ENCODE assay signal across 2 cellular contexts in genomic region chr7:35967366-35968139, GRCh38.
TF ChIP-seq lines count a peak whose summit lies in the region.

No MANE protein-coding gene starts in this region.

TF ChIP-seq in SK-N-SH, 30 proteins besides CTCF, POLR2A, EP300 and RAD21 (continued from another document):
- TF ChIP-seq MXI1 (IDR thresholded peaks at IDR 0.05; ENCODE audit: low read depth, low read length) = no peak
- no peak for TF ChIP-seq TCF12 (IDR thresholded peaks at IDR 0.05)
- no peak for TF ChIP-seq RXRA (IDR thresholded peaks at IDR 0.05; ENCODE audit: borderline replicate concordance, low read depth)
- TF ChIP-seq CHD2 (IDR thresholded peaks at IDR 0.05; ENCODE audit: low read length, partially characterized antibody) = no peak
- no peak for TF ChIP-seq GATA2 (CRISPR knock-in tag; IDR thresholded peaks at IDR 0.05)
- no peak for TF ChIP-seq TAF1 (IDR thresholded peaks at IDR 0.05; ENCODE audit: borderline replicate concordance, low read depth, low read length)
- no peak for TF ChIP-seq RFX5 (IDR thresholded peaks at IDR 0.05; ENCODE audit: low read length)
- no peak for TF ChIP-seq PBX3 (IDR thresholded peaks at IDR 0.05)
- no peak for TF ChIP-seq IRF3 (IDR thresholded peaks at IDR 0.05; ENCODE audit: low read depth, low read length)
- no peak for TF ChIP-seq FOSL2 (IDR thresholded peaks at IDR 0.05; ENCODE audit: borderline replicate concordance, low read depth)
- TF ChIP-seq MAX (IDR thresholded peaks at IDR 0.05; ENCODE audit: low read depth) = no peak
- TF ChIP-seq ZBTB33 (IDR thresholded peaks at IDR 0.05; ENCODE audit: borderline replicate concordance, low read depth) = no peak
- TF ChIP-seq POLR2AphosphoS5 (IDR thresholded peaks at IDR 0.05; ENCODE audit: low read depth, low read length) = no peak
- no peak for TF ChIP-seq USF1 (IDR thresholded peaks at IDR 0.05; ENCODE audit: borderline replicate concordance, low read depth)

TF ChIP-seq in WTC11, 78 proteins besides CTCF, POLR2A, EP300 and RAD21:
- no peak for TF ChIP-seq ATF6 (CRISPR knock-in tag; IDR thresholded peaks at IDR 0.05)
- no peak for TF ChIP-seq ZNF219 (CRISPR knock-in tag; IDR thresholded peaks at IDR 0.05; ENCODE audit: borderline replicate concordance)
- TF ChIP-seq ZNF416 (CRISPR knock-in tag; IDR thresholded peaks at IDR 0.05) = no peak
- TF ChIP-seq CREM (CRISPR knock-in tag; IDR thresholded peaks at IDR 0.05) = no peak
- no peak for TF ChIP-seq ZNF671 (CRISPR knock-in tag; IDR thresholded peaks at IDR 0.05)
- TF ChIP-seq ARID4B (CRISPR knock-in tag; IDR thresholded peaks at IDR 0.05; ENCODE audit: borderline replicate concordance) = no peak
- TF ChIP-seq CDX4 (CRISPR knock-in tag; IDR thresholded peaks at IDR 0.05; ENCODE audit: borderline replicate concordance) = no peak
- TF ChIP-seq PREB (CRISPR knock-in tag; IDR thresholded peaks at IDR 0.05; ENCODE audit: borderline replicate concordance) = no peak
- TF ChIP-seq ERG (CRISPR knock-in tag; IDR thresholded peaks at IDR 0.05) = no peak
- no peak for TF ChIP-seq ZNF396 (CRISPR knock-in tag; IDR thresholded peaks at IDR 0.05; ENCODE audit: borderline replicate concordance)
- no peak for TF ChIP-seq NFATC4 (CRISPR knock-in tag; IDR thresholded peaks at IDR 0.05)
- no peak for TF ChIP-seq MXD4 (CRISPR knock-in tag; IDR thresholded peaks at IDR 0.05; ENCODE audit: borderline replicate concordance)
- no peak for TF ChIP-seq FOXP1 (CRISPR knock-in tag; IDR thresholded peaks at IDR 0.05; ENCODE audit: borderline replicate concordance)
- no peak for TF ChIP-seq ATF3 (CRISPR knock-in tag; conservative IDR thresholded peaks at IDR 0.05)
- TF ChIP-seq TCF7 (CRISPR knock-in tag; IDR thresholded peaks at IDR 0.05; ENCODE audit: low read depth) = no peak
- TF ChIP-seq TEAD4 (CRISPR knock-in tag; IDR thresholded peaks at IDR 0.05) = no peak
- no peak for TF ChIP-seq ZNF532 (CRISPR knock-in tag; IDR thresholded peaks at IDR 0.05; ENCODE audit: borderline replicate concordance)
- no peak for TF ChIP-seq CBFB (CRISPR knock-in tag; IDR thresholded peaks at IDR 0.05; ENCODE audit: low read depth)
- no peak for TF ChIP-seq GABPB1 (CRISPR knock-in tag; IDR thresholded peaks at IDR 0.05)
